In the genomic region with DNA sequence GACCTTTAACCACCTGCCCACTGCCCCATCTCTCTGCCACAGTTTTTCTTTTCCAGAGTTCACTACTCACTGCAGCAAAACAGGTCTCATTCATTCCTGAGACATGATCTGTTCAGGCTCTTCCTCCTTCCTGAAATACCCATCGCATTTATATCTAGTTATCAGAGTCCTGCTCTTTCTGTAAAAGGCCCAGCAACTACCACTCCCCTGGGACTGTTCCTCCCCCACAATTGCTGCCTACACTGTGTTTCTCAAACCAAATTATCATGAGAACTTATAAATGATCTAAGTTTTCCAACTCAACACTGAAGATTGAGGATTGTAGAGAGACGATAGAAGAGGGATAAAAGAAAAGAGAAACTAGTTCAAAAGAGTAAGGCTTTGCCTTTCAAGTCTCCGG, we compare ENCODE assay signal across 16 cellular contexts. TPM values are rescaled to one million over a fixed set of nuclear protein-coding genes. Genes with fewer than 3 reads are reported as not detected.
DNase-seq lines count a peak whose midpoint lies in the region; TF ChIP-seq lines count a peak whose summit lies in the region.
"Had no signal": no experiment of that assay in that cellular context is flagged by ENCODE, and none has a peak within 500 bp of the region (broad histone marks: within the 10 kb centered on the region; RNA-seq: fewer than 3 reads in every experiment).

No MANE protein-coding gene starts in this region.

- H3K9me3 Mint-ChIP-seq in Calu3 (ENCODE audit: low read depth, unreplicated experiment), result no peaks in the 10 kb centered on the region
- no peaks in the 10 kb centered on the region for H3K9me3 Mint-ChIP-seq in osteocyte (ENCODE audit: unreplicated experiment)

- H3K27me3 Mint-ChIP-seq in Calu3 (ENCODE audit: unreplicated experiment) (no peaks in the 10 kb centered on the region), osteocyte (ENCODE audit: unreplicated experiment) (no peaks in the 10 kb centered on the region)

- no peaks in the 10 kb centered on the region for H3K9me2 ChIP-seq in SK-N-SH

- H3K36me3 Mint-ChIP-seq in Calu3 (ENCODE audit: insufficient read depth, unreplicated experiment), result no peaks in the 10 kb centered on the region
- H3K36me3 Mint-ChIP-seq in osteocyte (ENCODE audit: unreplicated experiment), result no peaks in the 10 kb centered on the region

- H3K4me3 Mint-ChIP-seq in Calu3 (ENCODE audit: low read depth, unreplicated experiment) (no peak overlapping the region), osteocyte (ENCODE audit: unreplicated experiment) (peak overlapping the region; percentile 15)

- no peaks in the 10 kb centered on the region for H3K79me2 ChIP-seq in SK-N-SH (ENCODE audit: insufficient read depth)

- peak overlapping the region; percentile 51; the same call in 1 of the 2 replicates for H3K9ac ChIP-seq in SK-N-SH

- no peaks in the 10 kb centered on the region for H4K20me1 ChIP-seq in SK-N-SH (ENCODE audit: insufficient read depth)

- H3F3A ChIP-seq in SK-N-SH (replicated peaks; ENCODE audit: insufficient read depth), result peaks cover 16% of the 10 kb centered on the region

- TF ChIP-seq EP300 in SK-N-SH (IDR thresholded peaks at IDR 0.05; ENCODE audit: borderline replicate concordance in 1 of 2, low read depth in 1 of 2, low read length in 1 of 2), result no peak

- H3K27me3 ChIP-seq in SK-N-SH (ENCODE audit: insufficient read depth), result no peaks in the 10 kb centered on the region
- H3K27me3 ChIP-seq: vagina had no signal

- H3K4me3 ChIP-seq in SK-N-SH (ENCODE audit: low read depth in 2 of 2, low read length in 1 of 2) (no peak overlapping the region), fibroblast of mammary gland (ENCODE audit: control insufficient read depth, low read depth, low read length) (no peak overlapping the region)
- H3K4me3 ChIP-seq: vagina had no signal

- POLR2A ChIA-PET in SK-N-SH (lab: Yijun Ruan, JAX), result no interaction called here

- 62% methylated on average over 3 of the region's 3 CpGs for WGBS in SK-N-SH (ENCODE audit: low lambda C conversion rate)

- no peak for TF ChIP-seq RAD21 in SK-N-SH (IDR thresholded peaks at IDR 0.05; ENCODE audit: low read length)

- H2AFZ ChIP-seq in SK-N-SH (ENCODE audit: low read depth), result peak overlapping the region; percentile 90

- H3K4me1 ChIP-seq in SK-N-SH (ENCODE audit: control insufficient read depth in 1 of 2, insufficient read depth in 2 of 2, low read depth in 1 of 2, low read length in 1 of 2), result peaks cover 0 to 14% of the 10 kb centered on the region in 2 experiments; a peak in 2 of 4 replicates
- H3K4me1 ChIP-seq: vagina had no signal

- intact Hi-C loops in Calu3 (cut with micrococcal nuclease; ENCODE audit: unreplicated experiment), result loop anchor here (5.0 kb wide), 1 partner anchor 33 kb away; no protein-coding TSS in a partner anchor

- H3K9me3 ChIP-seq in SK-N-SH, result no peaks in the 10 kb centered on the region
- H3K9me3 ChIP-seq: vagina had no signal

- peaks cover 57% of the 10 kb centered on the region for H3K4me1 Mint-ChIP-seq in Calu3 (ENCODE audit: low read depth, unreplicated experiment)
- H3K4me1 Mint-ChIP-seq in osteocyte (ENCODE audit: unreplicated experiment), result peaks cover 37% of the 10 kb centered on the region

- peak overlapping the region in 1 of 2 experiments; percentile 75; a peak in 2 of 4 replicates for H3K27ac ChIP-seq in SK-N-SH (ENCODE audit: low read depth in 2 of 2, low read length in 1 of 2)
- H3K27ac ChIP-seq: vagina had no signal

- H3K4me2 ChIP-seq in SK-N-SH, result no peak overlapping the region; the same call in 1 of the 2 replicates

- CTCF ChIA-PET in Calu3 (lab: Charles Lee) (interaction anchor here (0.6 kb wide), 1 partner anchor 231 kb away, joined by 3 read pairs; no protein-coding TSS in a partner anchor), SK-N-SH (lab: Yijun Ruan, JAX) (no interaction called here)

- no peak for TF ChIP-seq CTCF in Calu3 (IDR thresholded peaks at IDR 0.05; ENCODE audit: unreplicated experiment)
- TF ChIP-seq CTCF in SK-N-SH (IDR thresholded peaks at IDR 0.05), result no peak
- no peak for TF ChIP-seq CTCF in fibroblast of mammary gland (conservative IDR thresholded peaks at IDR 0.05; ENCODE audit: control insufficient read depth, insufficient read depth, low read depth, low read length)
- no peak for TF ChIP-seq CTCF in osteocyte (IDR thresholded peaks at IDR 0.05)

- DNase-seq in Calu3 (no peak), SK-N-SH (no peak), fibroblast of mammary gland (ENCODE audit: low read depth) (peak; percentile 82), osteocyte (ENCODE audit: extremely low spot score, unreplicated experiment) (no peak), DMS153 (lab: John Stamatoyannopoulos, UW) (no peak), NCI-H128 (lab: John Stamatoyannopoulos, UW; ENCODE audit: unreplicated experiment) (no peak)
- DNase-seq in stimulated activated CD4-positive, alpha-beta T cell treated with anti-CD3 and anti-CD28 coated beads, Interleukin-12 subunit alpha, Interleukin-12 subunit beta, amount 100 ng/mL, for 4 hours, result no peak
- DNase-seq in stimulated activated CD4-positive, alpha-beta T cell treated with anti-CD3 and anti-CD28 coated beads, Interleukin-4, amount 100 ng/mL, for 1 hour, result no peak
- DNase-seq: activated CD4-positive, CD25-positive, alpha-beta regulatory T cell; DMS79 treated with DMSO at 0.1 percent for 48 hours; effector memory CD4-positive, alpha-beta T cell; hippocampal formation; Karpas-422; NCI-H2107; occipital lobe had no signal

- BruUV-seq in Calu3 (replicated peaks; lab: Mats Ljungman, UMichigan), result no TSS peak

- H3K27ac Mint-ChIP-seq in Calu3 (ENCODE audit: unreplicated experiment), result peak overlapping the region; percentile 6
- peak overlapping the region; percentile 88 for H3K27ac Mint-ChIP-seq in osteocyte (ENCODE audit: unreplicated experiment)

- H3K36me3 ChIP-seq in SK-N-SH (replicated peaks in 1 of 2; ENCODE audit: control insufficient read depth in 1 of 2, insufficient read depth in 2 of 2, low read length in 1 of 2), result no peaks in the 10 kb centered on the region
- H3K36me3 ChIP-seq: vagina had no signal

TF ChIP-seq in SK-N-SH, 30 proteins besides CTCF, POLR2A, EP300 and RAD21:
- TF ChIP-seq GABPA (IDR thresholded peaks at IDR 0.05; ENCODE audit: low read depth) (no peak), ELF1 (IDR thresholded peaks at IDR 0.05) (0 out of 2 replicates have a peak, but pooled peaks have one; percentile 26), YY1 (IDR thresholded peaks at IDR 0.05; ENCODE audit: low read depth) (no peak), GATA2 (CRISPR knock-in tag; IDR thresholded peaks at IDR 0.05) (no peak)
- TF ChIP-seq, protein P1, sequence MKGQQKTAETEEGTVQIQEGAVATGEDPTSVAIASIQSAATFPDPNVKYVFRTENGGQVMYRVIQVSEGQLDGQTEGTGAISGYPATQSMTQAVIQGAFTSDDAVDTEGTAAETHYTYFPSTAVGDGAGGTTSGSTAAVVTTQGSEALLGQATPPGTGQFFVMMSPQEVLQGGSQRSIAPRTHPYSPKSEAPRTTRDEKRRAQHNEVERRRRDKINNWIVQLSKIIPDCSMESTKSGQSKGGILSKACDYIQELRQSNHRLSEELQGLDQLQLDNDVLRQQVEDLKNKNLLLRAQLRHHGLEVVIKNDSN (IDR thresholded peaks at IDR 0.05; ENCODE audit: borderline replicate concordance, low read depth), result no peak

RNA-seq across cellular contexts. Expression of gene EPS8, which starts 40.8 kb away (rescaled TPM):
- total RNA-seq in Calu3 (2022), result 97.5 and 108 TPM in 2 replicates
- 18.6 and 19.8 TPM in 2 replicates for polyA plus RNA-seq in SK-N-SH (2012; rRNA removed)
- 16.0 and 20.7 TPM in 2 replicates for polyA plus RNA-seq in SK-N-SH (2012; cell fraction: cytosol; rRNA removed)
- 12.1 and 24.0 TPM in 2 replicates for polyA plus RNA-seq in SK-N-SH (2012; cell fraction: nucleus; rRNA removed)
- 303 and 308 TPM in 2 replicates for total RNA-seq in osteocyte

RNA-seq across cellular contexts. Expression of gene STRAP, which starts 52.2 kb away (rescaled TPM):
- 119 and 124 TPM in 2 replicates for total RNA-seq in Calu3 (2022)
- polyA plus RNA-seq in SK-N-SH (2012; rRNA removed), result 85.6 and 108 TPM in 2 replicates
- polyA plus RNA-seq in SK-N-SH (2012; cell fraction: cytosol; rRNA removed), result 113 and 145 TPM in 2 replicates
- polyA plus RNA-seq in SK-N-SH (2012; cell fraction: nucleus; rRNA removed), result 27.7 and 44.7 TPM in 2 replicates
- total RNA-seq in osteocyte, result 132 and 136 TPM in 2 replicates
